Comparison of ENCODE assay signal across 8 cellular contexts in the genomic region with DNA sequence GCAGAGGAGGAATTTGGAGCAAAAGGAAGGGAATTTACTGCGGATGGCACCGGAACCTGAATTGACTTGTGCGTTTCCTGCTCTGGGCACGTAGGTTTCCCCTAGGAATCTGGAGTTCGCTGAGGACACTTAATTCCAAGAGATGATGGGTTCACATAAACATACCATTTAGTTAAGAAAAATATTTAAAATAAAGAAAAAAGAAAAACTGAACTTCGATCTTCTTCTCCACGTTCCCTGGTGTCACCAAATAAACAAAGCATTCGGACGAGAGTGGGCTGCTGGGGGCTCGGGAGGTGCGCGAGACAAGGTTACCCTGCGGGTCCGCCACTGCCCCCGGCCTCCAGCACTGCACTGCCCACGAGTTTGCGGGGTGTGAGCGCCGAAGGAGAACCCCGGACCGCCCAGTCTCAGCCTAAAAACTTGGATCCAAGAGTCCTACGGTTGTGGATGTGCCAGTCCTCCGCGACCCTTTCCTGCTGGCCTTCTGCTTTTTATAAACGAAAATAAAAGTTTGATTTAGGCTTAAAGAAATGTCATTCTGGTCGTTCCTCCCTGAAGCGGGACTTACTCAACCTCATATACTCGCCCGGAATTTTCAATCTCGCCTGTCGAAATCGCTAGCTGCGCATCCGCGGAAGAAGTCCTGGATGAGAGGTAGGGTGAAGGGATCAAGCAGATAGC. TPM values are rescaled to one million over a fixed set of nuclear protein-coding genes. Genes with fewer than 3 reads are reported as not detected.
DNase-seq lines count a peak whose midpoint lies in the region; ATAC-seq, FAIRE-seq and TF ChIP-seq lines count a peak whose summit lies in the region.

No MANE protein-coding gene starts in this region.

- no peak for ATAC-seq in CD8-positive, alpha-beta T cell
- ATAC-seq in HG02852 (IDR thresholded peaks at IDR 0.05; ENCODE audit: unreplicated experiment) (peak; percentile 3), left lung (peak; percentile 5)

- H3K9ac ChIP-seq in astrocyte (ENCODE audit: low read length) = peak overlapping the region; percentile 81

- H3K36me3 Mint-ChIP-seq in CD8-positive, alpha-beta T cell = no peaks in the 10 kb centered on the region
- H3K36me3 Mint-ChIP-seq in astrocyte (ENCODE audit: low read depth, unreplicated experiment) = peaks cover 4% of the 10 kb centered on the region

- peak overlapping the region; percentile 97 for H3K4me2 ChIP-seq in astrocyte (ENCODE audit: low read length)

- no peaks in the 10 kb centered on the region for H3K36me3 ChIP-seq in CD8-positive, alpha-beta T cell (ENCODE audit: insufficient read depth, low read length)
- H3K36me3 ChIP-seq in astrocyte (ENCODE audit: insufficient read depth, low read length) = no peaks in the 10 kb centered on the region
- no peaks in the 10 kb centered on the region for H3K36me3 ChIP-seq in left lung
- no peaks in the 10 kb centered on the region for H3K36me3 ChIP-seq in transverse colon

- peaks cover 35% of the 10 kb centered on the region for H3K4me1 ChIP-seq in CD8-positive, alpha-beta T cell (ENCODE audit: insufficient read depth, low read length)
- H3K4me1 ChIP-seq in astrocyte (ENCODE audit: insufficient read depth, low read length) (peaks cover 3% of the 10 kb centered on the region), left lung (peaks cover 0 to 50% of the 10 kb centered on the region in 2 donors), transverse colon (peaks cover 0 to 40% (median 31%) of the 10 kb centered on the region in 4 donors)

- H4K20me1 ChIP-seq in astrocyte (ENCODE audit: insufficient read depth, low read length) = no peaks in the 10 kb centered on the region

- no peak overlapping the region for H3K27ac ChIP-seq in CD8-positive, alpha-beta T cell (ENCODE audit: low read depth, low read length)
- H3K27ac ChIP-seq in astrocyte (ENCODE audit: low read depth, low read length) (no peak overlapping the region), left lung (peak overlapping the region; percentile 46 to 50), transverse colon (peak overlapping the region; percentile 12 to 60 (median 58))

- peak overlapping the region; percentile 79 for H3K4me3 ChIP-seq in CD8-positive, alpha-beta T cell (ENCODE audit: low read depth, low read length)
- peak overlapping the region; percentile 84 for H3K4me3 ChIP-seq in astrocyte (ENCODE audit: insufficient read depth, low read depth, low read length)
- H3K4me3 ChIP-seq in left lung = peak overlapping the region; percentile 62 to 76
- H3K4me3 ChIP-seq in transverse colon = peak overlapping the region; percentile 28 to 62 (median 48)

- peaks cover 19% of the 10 kb centered on the region for H3K4me1 Mint-ChIP-seq in CD8-positive, alpha-beta T cell (ENCODE audit: low read depth)
- peaks cover 30% of the 10 kb centered on the region for H3K4me1 Mint-ChIP-seq in astrocyte (ENCODE audit: low read depth, unreplicated experiment)

- intact Hi-C loops in CD8-positive, alpha-beta T cell (cut with DNase I, micrococcal nuclease) = loop anchor here (1.0 to 10.0 kb wide), 15 partner anchors 38 to 1572 kb away; a partner anchor contains a TSS
- intact Hi-C loops in left lung (cut with DNase I) (loop anchor here in 1 of 2 donors (10.0 kb wide), 2 partner anchors 210 to 1500 kb away; no protein-coding TSS in a partner anchor), transverse colon (cut with DNase I; ENCODE audit: low total_unique reads) (loop anchor here (5.0 to 10.0 kb wide), 3 partner anchors 42 to 237 kb away; no protein-coding TSS in a partner anchor)

- TF ChIP-seq EP300 in transverse colon (IDR thresholded peaks at IDR 0.05; ENCODE audit: low read depth) = no peak

- DNase-seq in CD8-positive, alpha-beta T cell = no peak
- DNase-seq in astrocyte (ENCODE audit: low read depth) = no peak
- no peak for DNase-seq in left lung
- no peak for DNase-seq in transverse colon
- no peak for DNase-seq in retina
- no peak for DNase-seq in NCI-H2029 (lab: John Stamatoyannopoulos, UW)
- DNase-seq in HT-29 (ENCODE audit: low spot score) = no peak

- peak overlapping the region; percentile 81 for H3K4me3 Mint-ChIP-seq in CD8-positive, alpha-beta T cell
- H3K4me3 Mint-ChIP-seq in astrocyte (ENCODE audit: unreplicated experiment) = peak overlapping the region; percentile 95

- 2 to 8% methylated on average over 23 to 35 of the region's 35 CpGs for WGBS in transverse colon (ENCODE audit: low coverage in 1 of 2), 2 donors

- no peak overlapping the region for H3K27ac Mint-ChIP-seq in CD8-positive, alpha-beta T cell
- peak overlapping the region; percentile 96 for H3K27ac Mint-ChIP-seq in astrocyte (ENCODE audit: unreplicated experiment)

- H3K79me2 ChIP-seq in astrocyte (ENCODE audit: insufficient read depth, low read length) = no peaks in the 10 kb centered on the region

- peaks cover 3% of the 10 kb centered on the region for H3K9me3 Mint-ChIP-seq in CD8-positive, alpha-beta T cell
- H3K9me3 Mint-ChIP-seq in astrocyte (ENCODE audit: unreplicated experiment) = no peaks in the 10 kb centered on the region

- no peaks in the 10 kb centered on the region for H3K9me3 ChIP-seq in CD8-positive, alpha-beta T cell (ENCODE audit: low read length)
- no peaks in the 10 kb centered on the region for H3K9me3 ChIP-seq in astrocyte (ENCODE audit: insufficient read depth, low read depth, low read length)
- H3K9me3 ChIP-seq in left lung = no peaks in the 10 kb centered on the region
- no peaks in the 10 kb centered on the region for H3K9me3 ChIP-seq in transverse colon

- in situ Hi-C loops in transverse colon (cut with MboI; ENCODE audit: low pct_ligation_motif_present in 1 of 4, low pct_unique_long_range_greater_than_20kb in 1 of 4, low sequenced_read_pairs in 3 of 4) = loop anchor here (10.0 to 25.0 kb wide), 8 partner anchors 208 to 1500 kb away; no protein-coding TSS in a partner anchor

- no peak for TF ChIP-seq POLR2A in transverse colon (IDR thresholded peaks at IDR 0.05)

- peaks cover 59% of the 10 kb centered on the region for H3K27me3 Mint-ChIP-seq in CD8-positive, alpha-beta T cell (ENCODE audit: low read depth)
- peaks cover 5% of the 10 kb centered on the region for H3K27me3 Mint-ChIP-seq in astrocyte (ENCODE audit: low read depth, unreplicated experiment)

- POLR2A ChIA-PET in CD8-positive, alpha-beta T cell (lab: Charles Lee) = interaction anchor here (2.2 to 2.7 kb wide), 2 partner anchors 31 to 38 kb away, joined by 6 to 12 read pairs; a partner anchor contains a TSS

- FAIRE-seq in astrocyte (lab: Jason Lieb, UNC) = no peak

- H2AFZ ChIP-seq in astrocyte (ENCODE audit: low read depth, low read length) = peak overlapping the region; percentile 88

- TF ChIP-seq CTCF in CD8-positive, alpha-beta T cell (IDR thresholded peaks at IDR 0.05) = no peak
- no peak for TF ChIP-seq CTCF in astrocyte (IDR thresholded peaks at IDR 0.05; ENCODE audit: insufficient read depth, low read depth, low read length)
- TF ChIP-seq CTCF in left lung (IDR thresholded peaks at IDR 0.05) = no peak
- TF ChIP-seq CTCF in transverse colon (IDR thresholded peaks at IDR 0.05) = no peak

- CTCF ChIA-PET in CD8-positive, alpha-beta T cell (lab: Charles Lee) = interaction anchor here (0.9 to 4.1 kb wide), 17 partner anchors 12 to 1495 kb away, joined by 3 to 41 read pairs (median 4); a partner anchor contains a TSS

- H3K27me3 ChIP-seq in CD8-positive, alpha-beta T cell (ENCODE audit: insufficient read depth, low read length) = peaks cover 55% of the 10 kb centered on the region
- H3K27me3 ChIP-seq in astrocyte (ENCODE audit: insufficient read depth, low read length) (peaks cover 3% of the 10 kb centered on the region), left lung (peaks cover 9 to 67% of the 10 kb centered on the region in 2 donors), transverse colon (peaks cover 77% of the 10 kb centered on the region)

RNA-seq across cellular contexts. Expression of a gene that starts 30.3 kb away (rescaled TPM):
- not detected for total RNA-seq in CD8-positive, alpha-beta T cell
- total RNA-seq in astrocyte (5.9 and 7.8 TPM in 2 replicates), left lung (1 to 10 TPM; 1.2 to 1.9 TPM), transverse colon (under 1 TPM in 2 of 4 donors, not detected in 2; 0.27 to 0.60 TPM)
- total RNA-seq in HT-29 (2014; rRNA removed; shearing (Covaris generic)) = not detected in 2 replicates

RNA-seq across cellular contexts. Expression of a gene that starts 38.9 kb away (rescaled TPM):
- 10 to 100 TPM; 36.7 to 41.0 TPM for total RNA-seq in CD8-positive, alpha-beta T cell
- total RNA-seq in astrocyte = 33.7 and 46.9 TPM in 2 replicates
- total RNA-seq in left lung = 10 to 100 TPM; 39.9 to 43.2 TPM
- 10 to 100 TPM; 12.0 to 43.0 (median 28.5) TPM for total RNA-seq in transverse colon
- total RNA-seq in HT-29 (2014; rRNA removed; shearing (Covaris generic)) = 31.7 and 47.6 TPM in 2 replicates

Comparison
In these comparisons a context has a peak if more than half of its experiments do, and no peak if none do; other contexts are left out.
1. H3K27ac ChIP-seq: peak in left lung (2 of 2) and transverse colon (4 of 4); none in CD8-positive, alpha-beta T cell (single experiment) and astrocyte (single experiment).
2. Peak in every context shown above with its lines, with median percentiles within 50 percentile points of each other: H3K4me3 ChIP-seq.